Comparison of ENCODE assay signal across 18 cellular contexts in genomic region chr10:113626809-113627370, GRCh38. TPM values are rescaled to one million over a fixed set of nuclear protein-coding genes. Genes with fewer than 3 reads are reported as not detected.
"Had no signal": no experiment of that assay in that cellular context is flagged by ENCODE, and none has a peak within 500 bp of the region (broad histone marks: within the 10 kb centered on the region; RNA-seq: fewer than 3 reads in every experiment).

No MANE protein-coding gene starts in this region.

- ATAC-seq: activated naive CD8-positive, alpha-beta T cell treated with anti-CD3 and anti-CD28 coated beads, Interleukin-2, amount 50 U/mL, for 24 hours; activated T-helper 17 cell treated with anti-CD3 and anti-CD28 coated beads, Interleukin-2, amount 50 U/mL, for 72 hours; esophagus mucosa; pancreas had no signal

- H3K4me1 Mint-ChIP-seq: activated naive CD8-positive, alpha-beta T cell treated with anti-CD3 and anti-CD28 coated beads, Interleukin-2, amount 50 U/mL, for 24 hours; activated T-helper 17 cell treated with anti-CD3 and anti-CD28 coated beads, Interleukin-2, amount 50 U/mL, for 72 hours; naive B cell had no signal

- H3K4me3 ChIP-seq: ascending aorta, cardiac muscle cell, lung, pancreas had no signal

- H3K27ac ChIP-seq: ascending aorta, cardiac muscle cell, pancreas had no signal

- H3K9me3 ChIP-seq: ascending aorta, pancreas had no signal

- H3K27me3 ChIP-seq: ascending aorta, cardiac muscle cell, pancreas had no signal

- H3K36me3 Mint-ChIP-seq: naive B cell, type B pancreatic cell had no signal

- H3K9me3 Mint-ChIP-seq: activated naive CD4-positive, alpha-beta T cell treated with anti-CD3 and anti-CD28 coated beads for 36 hours; activated naive CD8-positive, alpha-beta T cell treated with anti-CD3 and anti-CD28 coated beads, Interleukin-2, amount 50 U/mL, for 24 hours; activated T-helper 17 cell treated with anti-CD3 and anti-CD28 coated beads, Interleukin-2, amount 50 U/mL, for 72 hours; stimulated activated naive CD8-positive, alpha-beta T cell treated with anti-CD3 and anti-CD28 coated beads, Interleukin-15, Interleukin-2, amounts not matched to agents 100 ng/mL and 50 ng/mL, for 24 hours; type B pancreatic cell had no signal

- DNase-seq: activated CD4-positive, alpha-beta T cell treated with anti-CD3 and anti-CD28 coated beads, Interleukin-2, amount 50 U/mL, for 1 hour; activated naive CD4-positive, alpha-beta T cell treated with anti-CD3 and anti-CD28 coated beads for 36 hours; activated naive CD8-positive, alpha-beta T cell treated with anti-CD3 and anti-CD28 coated beads, Interleukin-2, amount 50 U/mL, for 24 hours; activated T-cell treated with anti-CD3 and anti-CD28 coated beads for 4 hours; midbrain; naive B cell; pancreas; retina; SW 1271; T-helper 9 cell had no signal

- H3K36me3 ChIP-seq: ascending aorta, cardiac muscle cell, pancreas had no signal

- H3K27ac Mint-ChIP-seq: activated naive CD4-positive, alpha-beta T cell treated with anti-CD3 and anti-CD28 coated beads for 36 hours; activated naive CD8-positive, alpha-beta T cell treated with anti-CD3 and anti-CD28 coated beads, Interleukin-2, amount 50 U/mL, for 24 hours; activated T-helper 17 cell treated with anti-CD3 and anti-CD28 coated beads, Interleukin-2, amount 50 U/mL, for 72 hours; naive B cell; stimulated activated naive CD8-positive, alpha-beta T cell treated with anti-CD3 and anti-CD28 coated beads, Interleukin-15, Interleukin-2, amounts not matched to agents 100 ng/mL and 50 ng/mL, for 24 hours; type B pancreatic cell had no signal

- H3K4me3 Mint-ChIP-seq: activated naive CD4-positive, alpha-beta T cell treated with anti-CD3 and anti-CD28 coated beads for 36 hours; activated naive CD8-positive, alpha-beta T cell treated with anti-CD3 and anti-CD28 coated beads, Interleukin-2, amount 50 U/mL, for 24 hours; activated T-helper 17 cell treated with anti-CD3 and anti-CD28 coated beads, Interleukin-2, amount 50 U/mL, for 72 hours; naive B cell; stimulated activated naive CD8-positive, alpha-beta T cell treated with anti-CD3 and anti-CD28 coated beads, Interleukin-15, Interleukin-2, amounts not matched to agents 100 ng/mL and 50 ng/mL, for 24 hours; type B pancreatic cell had no signal

- H3K4me1 ChIP-seq: ascending aorta had no signal

RNA-seq across cellular contexts. Expression of gene NRAP, which starts 37.0 kb away (rescaled TPM):
- total RNA-seq: activated naive CD4-positive, alpha-beta T cell treated with anti-CD3 and anti-CD28 coated beads for 36 hours; activated T-helper 17 cell treated with anti-CD3 and anti-CD28 coated beads, Interleukin-2, amount 50 U/mL, for 72 hours; ascending aorta; lung; temporal lobe had no signal
